ENCODE assay signal across 9 cellular contexts in the genomic region with DNA sequence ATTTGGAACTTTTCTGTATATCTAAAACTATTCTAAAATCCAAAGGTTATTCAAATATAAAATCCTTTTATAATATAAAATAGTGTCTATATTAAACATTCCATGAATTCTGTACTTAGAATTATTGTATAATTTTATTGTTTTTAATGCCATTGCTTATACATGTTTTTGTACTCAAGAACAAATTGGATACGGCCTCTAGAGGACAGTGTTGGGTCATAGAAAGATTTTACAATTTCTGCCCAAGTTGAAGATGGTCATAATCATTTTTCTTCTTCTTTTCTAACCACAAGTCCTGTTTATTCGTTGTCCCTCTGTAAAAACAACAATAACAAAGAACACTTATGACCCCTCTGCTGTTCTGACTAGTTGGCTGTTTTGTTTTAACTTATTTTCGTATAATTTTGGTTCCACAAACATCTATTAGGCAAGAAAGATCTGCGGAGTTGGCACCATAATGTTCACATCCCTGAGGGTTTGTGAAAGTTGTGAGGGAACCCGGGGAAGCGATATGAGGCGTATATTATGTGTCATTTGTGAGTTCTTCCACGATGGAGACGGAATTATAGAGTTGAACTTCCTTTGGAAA.
DNase-seq lines count a peak whose midpoint lies in the region; ATAC-seq and TF ChIP-seq lines count a peak whose summit lies in the region.
"Had no signal": no experiment of that assay in that cellular context is flagged by ENCODE, and none has a peak within 500 bp of the region (broad histone marks: within the 10 kb centered on the region; RNA-seq: fewer than 3 reads in every experiment).

No MANE protein-coding gene starts in this region.

- TF ChIP-seq CTCF in cardiac muscle cell (IDR thresholded peaks at IDR 0.05; ENCODE audit: low read depth, low read length) (peak; percentile 80), epithelial cell of proximal tubule (conservative IDR thresholded peaks at IDR 0.05; ENCODE audit: low read depth, low read length) (peak; percentile 83), gastrocnemius medialis (IDR thresholded peaks at IDR 0.05 in 4 of 5, conservative IDR thresholded peaks at IDR 0.05 in 1 of 5) (no peak)

- H3K4me3 ChIP-seq in cardiac muscle cell (no peak overlapping the region), epithelial cell of proximal tubule (ENCODE audit: low read depth, low read length) (no peak overlapping the region), gastrocnemius medialis (no peak overlapping the region)

- H3K9me3 ChIP-seq in cardiac muscle cell (ENCODE audit: low read depth): no peaks in the 10 kb centered on the region
- no peaks in the 10 kb centered on the region for H3K9me3 ChIP-seq in gastrocnemius medialis

- H3K27ac ChIP-seq in cardiac muscle cell (no peak overlapping the region), gastrocnemius medialis (no peak overlapping the region)

- in situ Hi-C loops in gastrocnemius medialis (cut with MboI; ENCODE audit: low sequenced_read_pairs in 4 of 4): no loop called here

- intact Hi-C loops in cardiac septum (cut with DNase I) (no loop called here), gastrocnemius medialis (cut with DNase I; ENCODE audit: low total_unique reads) (no loop called here)

- ATAC-seq in gastrocnemius medialis: no peak
- ATAC-seq in GM21786 (IDR thresholded peaks at IDR 0.05; ENCODE audit: unreplicated experiment): no peak

- H3K4me1 ChIP-seq in cardiac muscle cell (ENCODE audit: low read depth): no peaks in the 10 kb centered on the region
- no peaks in the 10 kb centered on the region for H3K4me1 ChIP-seq in gastrocnemius medialis

- DNase-seq in cardiac muscle cell (ENCODE audit: low read depth in 1 of 2, low spot score in 1 of 2) (peak; percentile 52 to 80), cardiac septum (ENCODE audit: low spot score) (no peak), NOMO-1 treated with dmso at 0.1 percent for 144 hours (lab: John Stamatoyannopoulos, UW; ENCODE audit: unreplicated experiment) (peak; percentile 7), epithelial cell of proximal tubule (ENCODE audit: low read depth) (no peak), superior temporal gyrus (ENCODE audit: extremely low spot score) (peak; percentile 75), HuH-7 (ENCODE audit: low spot score) (no peak), gastrocnemius medialis (no peak)
- DNase-seq: activated naive CD8-positive, alpha-beta T cell treated with anti-CD3 and anti-CD28 coated beads, Interleukin-2, amount 10 ng/mL, durations not matched to agents 7 days and 5 days had no signal

- H3K27me3 ChIP-seq in cardiac muscle cell: no peaks in the 10 kb centered on the region
- no peaks in the 10 kb centered on the region for H3K27me3 ChIP-seq in gastrocnemius medialis

- TF ChIP-seq POLR2A in gastrocnemius medialis (IDR thresholded peaks at IDR 0.05): no peak

- H3K36me3 ChIP-seq in cardiac muscle cell (no peaks in the 10 kb centered on the region), gastrocnemius medialis (peaks cover 0 to 6% of the 10 kb centered on the region in 2 donors)

Comparison
In these comparisons a context has a peak if more than half of its experiments do, and no peak if none do; other contexts are left out.
1. DNase-seq: peak in cardiac muscle cell (2 of 2), NOMO-1 treated with dmso at 0.1 percent for 144 hours (single experiment) and superior temporal gyrus (single experiment); none in cardiac septum (single experiment), epithelial cell of proximal tubule (single experiment), HuH-7 (single experiment) and gastrocnemius medialis (0 of 2).
2. CTCF ChIP-seq: peak in cardiac muscle cell (single experiment) and epithelial cell of proximal tubule (single experiment); none in gastrocnemius medialis (0 of 5).